8 cellular contexts compared by ENCODE assay signal in the genomic region with DNA sequence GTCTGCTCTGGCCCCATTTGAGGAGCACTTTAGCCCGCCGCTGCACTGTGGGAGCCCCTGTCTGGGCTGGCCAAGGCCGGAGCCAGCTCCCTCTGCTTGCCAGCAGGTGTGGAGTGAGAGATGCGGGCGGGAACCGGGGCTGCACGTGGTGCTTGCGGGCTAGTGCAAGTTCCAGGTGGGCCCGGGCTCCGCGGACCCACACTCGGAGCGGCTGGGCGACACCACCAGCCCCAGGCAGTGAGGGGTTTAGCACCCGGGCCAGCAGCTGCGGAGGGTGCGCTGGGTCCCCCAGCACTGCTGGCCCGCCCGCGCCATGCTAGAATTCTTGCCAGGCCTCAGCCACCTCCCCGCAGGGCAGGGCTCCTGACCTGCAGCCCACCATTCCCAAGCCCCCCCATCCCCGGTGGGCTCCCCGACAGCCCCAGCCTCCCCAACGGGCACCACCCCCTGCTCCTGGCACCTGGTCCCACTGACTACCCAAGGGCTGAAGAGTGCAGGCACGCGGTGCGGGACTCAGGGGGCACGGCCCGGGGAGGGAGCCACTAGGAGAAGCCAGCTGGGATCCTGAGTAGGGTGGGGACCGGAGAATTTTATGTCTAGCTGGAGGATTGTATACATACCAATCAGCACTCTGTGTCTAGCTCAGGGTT.
"Had no signal": no experiment of that assay in that cellular context is flagged by ENCODE, and none has a peak within 500 bp of the region (broad histone marks: within the 10 kb centered on the region; RNA-seq: fewer than 3 reads in every experiment).

No MANE protein-coding gene starts in this region.

- ATAC-seq: GM12878 had no signal

- H3K4me3 ChIP-seq: GM12878 had no signal

- DNase-seq: GDM1, GF-D8 had no signal

- FAIRE-seq: G401.6, GM12878, GM12891, GM12892, GM18507, GM19239 had no signal
